Comparison of ENCODE assay signal across 18 cellular contexts in genomic region chr11:35978173-35978572, GRCh38. TPM values are rescaled to one million over a fixed set of nuclear protein-coding genes. Genes with fewer than 3 reads are reported as not detected.
DNase-seq lines count a peak whose midpoint lies in the region; ATAC-seq, FAIRE-seq and TF ChIP-seq lines count a peak whose summit lies in the region.
"Had no signal": no experiment of that assay in that cellular context is flagged by ENCODE, and none has a peak within 500 bp of the region (broad histone marks: within the 10 kb centered on the region; RNA-seq: fewer than 3 reads in every experiment).

No MANE protein-coding gene starts in this region.

- in situ Hi-C loops in IMR-90 (cut with MboI; ENCODE audit: low sequenced_read_pairs): no loop called here

- H4K8ac ChIP-seq in IMR-90 (ENCODE audit: low read depth in 2 of 2, low read length in 2 of 2) (no peak overlapping the region), H1 (ENCODE audit: extremely low read depth, insufficient read depth, low read length) (no peak overlapping the region), mesendoderm (ENCODE audit: low read depth, low read length) (no peak overlapping the region)

- H3K4me2 ChIP-seq in IMR-90 (ENCODE audit: low read depth, low read length): no peak overlapping the region
- H3K4me2 ChIP-seq in H1 (ENCODE audit: insufficient read depth in 1 of 2, low read depth in 2 of 2, low read length in 2 of 2): peak overlapping the region in 1 of 2 experiments; percentile 4; a peak in 1 of 4 replicates
- no peak overlapping the region for H3K4me2 ChIP-seq in mesendoderm (ENCODE audit: low read length)

- H3K9ac ChIP-seq in IMR-90 (ENCODE audit: low read depth, low read length): no peak overlapping the region
- no peak overlapping the region for H3K9ac ChIP-seq in H1 (replicated peaks in 1 of 4; ENCODE audit: extremely low read depth in 1 of 4, low read depth in 3 of 4, low read length in 3 of 4)
- H3K9ac ChIP-seq in mesendoderm (ENCODE audit: low read length): no peak overlapping the region
- H3K9ac ChIP-seq: GM23248 had no signal

- H3K9me1 ChIP-seq in IMR-90 (ENCODE audit: insufficient read depth, low read length): peaks cover 11% of the 10 kb centered on the region

- H3K27me3 ChIP-seq in IMR-90 (ENCODE audit: control insufficient read depth, insufficient read depth, low read length) (no peaks in the 10 kb centered on the region), H1 (replicated peaks in 1 of 4; ENCODE audit: control insufficient read depth in 3 of 4, extremely low read depth in 1 of 4, insufficient read depth in 3 of 4, low read length in 3 of 4) (no peaks in the 10 kb centered on the region), mesendoderm (ENCODE audit: insufficient read depth, low read length, poor library complexity) (no peaks in the 10 kb centered on the region)

- H4K20me1 ChIP-seq in IMR-90 (ENCODE audit: insufficient read depth, low read length) (0 out of 2 replicates have a peak, but pooled peaks cover 5% of the 10 kb centered on the region), H1 (replicated peaks in 1 of 2; ENCODE audit: control insufficient read depth in 1 of 2, insufficient read depth in 2 of 2, low read length in 2 of 2) (peaks cover 0 to 6% of the 10 kb centered on the region in 2 experiments)

- no peak overlapping the region for H3K23ac ChIP-seq in IMR-90 (ENCODE audit: low read depth, low read length)
- no peak overlapping the region for H3K23ac ChIP-seq in H1 (ENCODE audit: insufficient read length)
- H3K23ac ChIP-seq in mesendoderm (ENCODE audit: low read length): no peak overlapping the region

- TF ChIP-seq EP300 in H1 (IDR thresholded peaks at IDR 0.05; ENCODE audit: borderline replicate concordance in 1 of 2, low read depth in 2 of 2, low read length in 2 of 2): no peak

- no peaks in the 10 kb centered on the region for H3K9me3 ChIP-seq in IMR-90 (ENCODE audit: control insufficient read depth, insufficient read depth, low read length)
- peaks cover 7 to 11% of the 10 kb centered on the region in 2 experiments; a peak in 3 of 4 replicates for H3K9me3 ChIP-seq in H1 (ENCODE audit: insufficient read depth in 2 of 2, low read depth in 1 of 2, low read length in 1 of 2)

- BruUV-seq in IMR-90 (replicated peaks; lab: Mats Ljungman, UMichigan): no TSS peak

- no peak for DNase-seq in IMR-90
- DNase-seq in H1 (ENCODE audit: low read depth in 1 of 2, low spot score in 2 of 2): no peak
- DNase-seq in mesendoderm: peak; percentile 42
- DNase-seq in Ammon's horn (ENCODE audit: low spot score): no peak
- no peak for DNase-seq in GM12892 (ENCODE audit: insufficient read length)
- DNase-seq in effector CD8-positive, alpha-beta T cell (lab: John Stamatoyannopoulos, UW): no peak
- DNase-seq in H54 (ENCODE audit: insufficient read length, low spot score): no peak
- DNase-seq: ACHN, DMS 273 treated with DMSO at 0.1 percent for 48 hours, DND-41, GM23248, Karpas-422, NCI-H1417 treated with DMSO at 0.1 percent for 48 hours, NCI-H2081, Right ventricle myocardium superior had no signal

- WGBS in IMR-90 (ENCODE audit: extremely low coverage in 2 of 2, insufficient read length in 1 of 2), 2 experiments: 40% methylated on average over 3 of the region's 6 CpGs; no CpG with 5 or more reads in 1 of the 2 experiments
- WGBS in H1 (ENCODE audit: extremely low coverage in 1 of 2, insufficient coverage in 1 of 2, insufficient read length in 1 of 2, insufficient replicate concordance in 2 of 2, low coverage in 1 of 2, low lambda C conversion rate in 2 of 2, missing lambda C conversion rate in 1 of 2), 2 experiments: 56% methylated on average over 6 of the region's 6 CpGs; no CpG with 5 or more reads in 1 of the 2 experiments
- no CpG with 5 or more reads among the region's 6 CpGs for WGBS in mesendoderm (ENCODE audit: extremely low coverage, insufficient coverage, low lambda C conversion rate)

- no peak overlapping the region for H3K27ac ChIP-seq in IMR-90 (ENCODE audit: insufficient read depth, low read length)
- no peak overlapping the region for H3K27ac ChIP-seq in H1 (ENCODE audit: low read depth, low read length)
- H3K27ac ChIP-seq in mesendoderm (ENCODE audit: low read depth, low read length): no peak overlapping the region
- H3K27ac ChIP-seq: C4-2B, GM23248, SK-N-MC had no signal

- FAIRE-seq in H1 (lab: Jason Lieb, UNC) (no peak), GM12892 (lab: Jason Lieb, UNC) (no peak), H54 (lab: Jason Lieb, UNC) (no peak)

- no peak overlapping the region for H2AK9ac ChIP-seq in IMR-90 (replicated peaks; ENCODE audit: low read depth, low read length, poor library complexity)

- no peak overlapping the region for H3K4ac ChIP-seq in IMR-90 (ENCODE audit: low read depth, low read length)
- H3K4ac ChIP-seq in H1 (replicated peaks; ENCODE audit: insufficient read length, low read depth, low read length): no peak overlapping the region
- H3K4ac ChIP-seq in mesendoderm (ENCODE audit: low read depth, low read length): no peak overlapping the region

- intact Hi-C loops in IMR-90 (cut with micrococcal nuclease): no loop called here

- TF ChIP-seq RAD21 in IMR-90 (IDR thresholded peaks at IDR 0.05; ENCODE audit: low read length) (no peak), H1 (IDR thresholded peaks at IDR 0.05 in 1 of 2, conservative IDR thresholded peaks at IDR 0.05 in 1 of 2; ENCODE audit: low read depth in 2 of 2, low read length in 2 of 2) (peak in 1 of 2 experiments; percentile 4; a peak in 1 of 4 replicates)

- H3K79me1 ChIP-seq in IMR-90 (ENCODE audit: low read depth in 1 of 2, low read length in 2 of 2): peaks cover 10 to 35% of the 10 kb centered on the region in 2 experiments
- peaks cover 13% of the 10 kb centered on the region for H3K79me1 ChIP-seq in H1 (ENCODE audit: low read depth, low read length)
- H3K79me1 ChIP-seq in mesendoderm (ENCODE audit: low read length): peaks cover 28% of the 10 kb centered on the region

- peak overlapping the region; percentile 40; the same call in 1 of the 2 replicates for H3K14ac ChIP-seq in IMR-90 (replicated peaks; ENCODE audit: low read depth, low read length)
- H3K14ac ChIP-seq in H1 (ENCODE audit: insufficient read length): no peak overlapping the region

- no peaks in the 10 kb centered on the region for H3K23me2 ChIP-seq in H1 (ENCODE audit: low read depth, low read length)

- POLR2A ChIA-PET in IMR-90 (lab: Charles Lee; ENCODE audit: unreplicated experiment) (no interaction called here), H1 (lab: Charles Lee; ENCODE audit: partially characterized antibody) (interaction anchor here (0.8 kb wide), 1 partner anchor 25 kb away, joined by 3 read pairs; no protein-coding TSS in a partner anchor)

- CTCF ChIA-PET in IMR-90 (lab: Yijun Ruan, JAX): interaction anchor here (1.2 kb wide), 1 partner anchor 64 kb away, joined by 3 read pairs; no protein-coding TSS in a partner anchor
- CTCF ChIA-PET in H1 (lab: Charles Lee; ENCODE audit: partially characterized antibody): interaction anchor here (0.9 to 3.7 kb wide), 12 partner anchors 9 to 266 kb away, joined by 3 to 15 read pairs (median 4); no protein-coding TSS in a partner anchor

- H2BK120ac ChIP-seq in IMR-90 (ENCODE audit: low read depth, low read length): no peak overlapping the region
- H2BK120ac ChIP-seq in H1 (replicated peaks; ENCODE audit: low read depth, low read length): no peak overlapping the region
- no peak overlapping the region for H2BK120ac ChIP-seq in mesendoderm (ENCODE audit: low read depth, low read length)

- no peak overlapping the region for H3K4me3 ChIP-seq in IMR-90 (ENCODE audit: insufficient read depth, low read depth, low read length)
- H3K4me3 ChIP-seq in H1 (ENCODE audit: extremely low read depth in 1 of 4, insufficient read depth in 2 of 4, low read depth in 3 of 4, low read length in 4 of 4): no peak overlapping the region
- no peak overlapping the region for H3K4me3 ChIP-seq in mesendoderm (ENCODE audit: low read length)
- H3K4me3 ChIP-seq: GM23248, SK-N-MC had no signal

- H3K36me3 ChIP-seq in IMR-90 (ENCODE audit: control insufficient read depth, insufficient read depth, low read length) (no peaks in the 10 kb centered on the region), H1 (ENCODE audit: control insufficient read depth in 2 of 4, insufficient read depth in 4 of 4, low read length in 3 of 4) (peaks cover 0 to 5% (median 0%) of the 10 kb centered on the region in 4 experiments; a peak in 1 of 8 replicates), mesendoderm (ENCODE audit: control insufficient read depth, insufficient read depth, low read length) (no peaks in the 10 kb centered on the region)

- peak overlapping the region; percentile 2; the same call in 1 of the 2 replicates for H2AK5ac ChIP-seq in IMR-90 (ENCODE audit: low read depth, low read length)
- H2AK5ac ChIP-seq in H1 (ENCODE audit: low read depth, low read length): peak overlapping the region; percentile 29; the same call in 1 of the 2 replicates
- H2AK5ac ChIP-seq in mesendoderm (ENCODE audit: low read length): no peak overlapping the region

- H3K18ac ChIP-seq in IMR-90 (ENCODE audit: low read depth, low read length) (no peak overlapping the region), H1 (ENCODE audit: extremely low read depth, low read length) (peak overlapping the region; percentile 33), mesendoderm (ENCODE audit: low read length) (no peak overlapping the region)

- dilution Hi-C loops in IMR-90 (cut with HindIII; ENCODE audit: low sequenced_read_pairs, unreplicated experiment): no loop called here

- no peak overlapping the region for H2BK5ac ChIP-seq in IMR-90 (ENCODE audit: low read depth, low read length, poor library complexity, severe bottlenecking)
- 0 out of 2 replicates have a peak overlapping the region, but pooled peaks have one; percentile 5 for H2BK5ac ChIP-seq in H1 (ENCODE audit: low read depth, low read length)
- no peak overlapping the region for H2BK5ac ChIP-seq in mesendoderm (ENCODE audit: low read length)

- H4K91ac ChIP-seq in IMR-90 (ENCODE audit: insufficient read depth, low read depth, low read length) (no peak overlapping the region), H1 (replicated peaks; ENCODE audit: insufficient read length, low read length) (peak overlapping the region; percentile 20)

- TF ChIP-seq POLR2A in IMR-90 (IDR thresholded peaks at IDR 0.05; ENCODE audit: low read depth, low read length) (no peak), H1 (IDR thresholded peaks at IDR 0.05; ENCODE audit: control extremely low read depth in 1 of 2, low read depth in 2 of 2, low read length in 2 of 2) (no peak), GM12892 (IDR thresholded peaks at IDR 0.05; ENCODE audit: low read depth, low read length) (no peak), H54 (IDR thresholded peaks at IDR 0.05; ENCODE audit: low read depth, low read length) (no peak)

- no peak overlapping the region for H3K56ac ChIP-seq in IMR-90 (ENCODE audit: extremely low read depth, insufficient read depth, low read length)
- H3K56ac ChIP-seq in H1 (replicated peaks; ENCODE audit: insufficient read length, low read depth, low read length): no peak overlapping the region
- no peak overlapping the region for H3K56ac ChIP-seq in mesendoderm (ENCODE audit: low read length)

- peaks cover 13 to 90% of the 10 kb centered on the region in 2 experiments for H3K79me2 ChIP-seq in H1 (ENCODE audit: control insufficient read depth in 1 of 2, insufficient read depth in 2 of 2, low read length in 2 of 2)
- peaks cover 22% of the 10 kb centered on the region for H3K79me2 ChIP-seq in mesendoderm (ENCODE audit: control insufficient read depth, insufficient read depth, low read length)

- H3K4me1 ChIP-seq in IMR-90 (ENCODE audit: control insufficient read depth, insufficient read depth, low read length) (peaks cover 6% of the 10 kb centered on the region; the same call in 1 of the 2 replicates), H1 (replicated peaks in 1 of 4; ENCODE audit: control insufficient read depth in 3 of 4, insufficient read depth in 4 of 4, low read length in 3 of 4) (peaks cover 8 to 26% (median 13%) of the 10 kb centered on the region in 4 experiments), mesendoderm (ENCODE audit: control insufficient read depth, low read depth, low read length) (peaks cover 1% of the 10 kb centered on the region)

- no peak overlapping the region for H4K5ac ChIP-seq in IMR-90 (ENCODE audit: low read depth, low read length)
- H4K5ac ChIP-seq in H1 (ENCODE audit: insufficient read length, low read depth, low read length): no peak overlapping the region
- no peak overlapping the region for H4K5ac ChIP-seq in mesendoderm (ENCODE audit: low read length)

- H2BK12ac ChIP-seq in H1 (ENCODE audit: low read depth, low read length): no peak overlapping the region; the same call in 1 of the 2 replicates

- H2AFZ ChIP-seq in IMR-90 (replicated peaks; ENCODE audit: low read length, poor library complexity): no peak overlapping the region
- H2AFZ ChIP-seq in H1 (ENCODE audit: low read length): no peak overlapping the region
- H2AFZ ChIP-seq: GM23248 had no signal

- no peak overlapping the region for H2BK20ac ChIP-seq in IMR-90 (ENCODE audit: low read depth, low read length)
- no peak overlapping the region; the same call in 1 of the 2 replicates for H2BK20ac ChIP-seq in H1 (ENCODE audit: low read length)

- TF ChIP-seq CTCF in IMR-90 (conservative IDR thresholded peaks at IDR 0.05; ENCODE audit: low read depth, low read length) (no peak), H1 (IDR thresholded peaks at IDR 0.05; ENCODE audit: control extremely low read depth in 1 of 3, insufficient read depth in 1 of 3, low read depth in 1 of 3, low read length in 3 of 3) (no peak)

- no peak for ATAC-seq in IMR-90 (ENCODE audit: low read depth)

- no peak overlapping the region for H2BK15ac ChIP-seq in IMR-90 (ENCODE audit: low read depth, low read length)
- no peak overlapping the region for H2BK15ac ChIP-seq in H1 (ENCODE audit: low read length)
- no peak overlapping the region for H2BK15ac ChIP-seq in mesendoderm (replicated peaks; ENCODE audit: low read depth)

RNA-seq across cellular contexts. Expression of gene LDLRAD3, which starts 34.3 kb away (rescaled TPM):
- total RNA-seq in IMR-90 (2012; rRNA removed): 2.7 and 3.6 TPM in 2 replicates
- polyA plus RNA-seq in IMR-90 (2012; rRNA removed): 6.4 and 7.7 TPM in 2 replicates
- 5.2 and 7.5 TPM in 2 replicates for polyA plus RNA-seq in IMR-90 (2012; cell fraction: cytosol; rRNA removed)
- polyA plus RNA-seq in IMR-90 (2012; cell fraction: nucleus; rRNA removed; ENCODE audit: low replicate concordance): 4.9 and 6.9 TPM in 2 replicates
- 18.6 and 22.6 TPM in 2 replicates for total RNA-seq in H1 (2021; fragmentation: NEBNext Ultra II Directional; extraction: Animal tissue kit (Norgen Biotek cat#: 25700))
- polyA plus RNA-seq in H1 (2011; rRNA removed): 22.8 and 22.9 TPM in 2 replicates
- polyA plus RNA-seq in H1 (2011; cell fraction: cytosol; rRNA removed): 14.7 TPM
- polyA plus RNA-seq in H1 (2011; cell fraction: nucleus; rRNA removed): 16.2 TPM
- 12.7 to 13.6 TPM (median 13.0 TPM) in 4 replicates for polyA plus RNA-seq in H1 (2012, experiment 1 of 2)
- 8.1 TPM for polyA plus RNA-seq in H1 (2012, experiment 2 of 2)
- 18.0 TPM for polyA plus RNA-seq in H1 (2013, experiment 1 of 2)
- polyA plus RNA-seq in H1 (2013, experiment 2 of 2): 23.4 TPM
- polyA minus RNA-seq in H1 (2011; rRNA and poly(A)+ RNA removed): 23.1 and 31.5 TPM in 2 replicates
- 26.1 TPM for polyA minus RNA-seq in H1 (2011; cell fraction: cytosol; rRNA and poly(A)+ RNA removed)
- 26.4 TPM for polyA minus RNA-seq in H1 (2011; cell fraction: nucleus; rRNA and poly(A)+ RNA removed)
- polyA plus RNA-seq in mesendoderm (2013, experiment 1 of 2): 19.9 TPM
- polyA plus RNA-seq in mesendoderm (2013, experiment 2 of 2): 20.7 TPM
- 1.00 TPM for polyA plus RNA-seq in GM12892 (2012; ENCODE audit: missing spikeins)
- polyA plus RNA-seq: IgD-negative memory B cell had no signal
